13 cellular contexts compared by ENCODE assay signal in the genomic region with DNA sequence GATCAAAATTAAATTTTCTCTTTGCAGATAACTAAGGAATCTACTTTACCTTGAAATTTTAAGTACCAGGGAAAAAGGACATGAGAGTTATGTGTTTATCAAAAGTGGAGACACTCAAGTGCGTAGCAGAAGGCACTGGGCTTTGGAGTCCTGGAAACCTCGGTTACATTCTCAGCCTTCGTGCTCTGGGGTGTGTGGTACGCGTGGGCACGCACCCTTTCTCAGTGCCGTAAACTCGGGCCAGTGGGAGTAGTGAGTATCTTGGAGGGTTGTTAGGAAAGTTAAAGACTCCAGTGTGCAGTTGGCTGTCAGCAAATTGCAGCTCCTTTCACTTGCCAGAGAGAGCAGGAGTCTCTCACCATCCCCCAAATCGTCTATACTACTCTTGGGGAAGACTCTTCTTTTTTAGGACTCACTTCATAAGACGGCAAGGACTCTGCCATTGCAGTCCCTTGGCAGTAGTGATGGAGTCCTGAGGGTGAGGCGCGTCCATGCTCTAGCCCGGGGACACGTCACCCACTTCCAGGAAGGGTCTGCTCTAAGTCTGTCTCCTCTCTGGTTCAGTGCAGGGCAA.
DNase-seq lines count a peak whose midpoint lies in the region; ATAC-seq and TF ChIP-seq lines count a peak whose summit lies in the region.
"Had no signal": no experiment of that assay in that cellular context is flagged by ENCODE, and none has a peak within 500 bp of the region (broad histone marks: within the 10 kb centered on the region; RNA-seq: fewer than 3 reads in every experiment).

No MANE protein-coding gene starts in this region.

- no peaks in the 10 kb centered on the region for H3K27me3 ChIP-seq in BLaER1 treated with 17β-estradiol and CSF1 and Interleukin-3, amounts not matched to agents 10 nM and 100 nM
- H3K27me3 ChIP-seq in Loucy (ENCODE audit: insufficient read depth, low read length, poor library complexity, severe bottlenecking) = no peaks in the 10 kb centered on the region
- H3K27me3 ChIP-seq in mucosa of rectum (ENCODE audit: control insufficient read depth in 2 of 2, insufficient read depth in 2 of 2, low read length in 2 of 2) = no peaks in the 10 kb centered on the region

- peaks cover 0 to 35% (median 28%) of the 10 kb centered on the region in 10 experiments; a peak in 18 of 20 replicates for H3K4me1 ChIP-seq in BLaER1 treated with 17β-estradiol and CSF1 and Interleukin-3, amounts not matched to agents 10 nM and 100 nM
- peaks cover 36% of the 10 kb centered on the region for H3K4me1 ChIP-seq in Loucy (ENCODE audit: insufficient read depth, low read length, poor library complexity, severe bottlenecking)
- peaks cover 13 to 15% of the 10 kb centered on the region in 2 donors for H3K4me1 ChIP-seq in mucosa of rectum (ENCODE audit: control insufficient read depth in 2 of 2, insufficient read depth in 2 of 2, low read length in 2 of 2)

- H3K4me2 ChIP-seq in BLaER1 treated with 17β-estradiol and CSF1 and Interleukin-3, amounts not matched to agents 10 nM and 100 nM = peak overlapping the region in 9 of 11 experiments; percentile 37 to 69 (median 59); a peak in 14 of 22 replicates
- peak overlapping the region; percentile 50 for H3K4me2 ChIP-seq in Loucy (ENCODE audit: low read depth, low read length, poor library complexity, severe bottlenecking)

- no peaks in the 10 kb centered on the region for H3K9me3 ChIP-seq in BLaER1 treated with 17β-estradiol and CSF1 and Interleukin-3, amounts not matched to agents 10 nM and 100 nM (replicated peaks in 1 of 11)
- no peaks in the 10 kb centered on the region for H3K9me3 ChIP-seq in Loucy (ENCODE audit: insufficient read depth, low read depth, low read length)
- H3K9me3 ChIP-seq in mucosa of rectum (ENCODE audit: control insufficient read depth in 2 of 2, low read length in 2 of 2) = no peaks in the 10 kb centered on the region

- DNase-seq in chondrocyte (ENCODE audit: low spot score) (no peak), SHP77 treated with DMSO at 0.1 percent for 48 hours (lab: John Stamatoyannopoulos, UW) (no peak), AG08395 (ENCODE audit: low spot score) (no peak), NCI-H524 treated with DMSO at 0.1 percent for 48 hours (lab: John Stamatoyannopoulos, UW) (no peak), sciatic nerve (ENCODE audit: low spot score) (no peak)
- DNase-seq: activated CD4-positive, alpha-beta T cell treated with anti-CD3 and anti-CD28 coated beads, Interleukin-2, amount 50 U/mL, for 4 hours; substantia nigra; T-helper 17 cell had no signal

- H3K36me3 Mint-ChIP-seq in chondrocyte (ENCODE audit: low read depth) = peaks cover 3% of the 10 kb centered on the region

- H4K20me1 ChIP-seq in BLaER1 treated with 17β-estradiol and CSF1 and Interleukin-3, amounts not matched to agents 10 nM and 100 nM = peaks cover 0 to 85% (median 23%) of the 10 kb centered on the region in 11 experiments; a peak in 14 of 22 replicates
- H4K20me1 ChIP-seq in Loucy (ENCODE audit: insufficient read depth, low read length, poor library complexity, severe bottlenecking) = no peaks in the 10 kb centered on the region

- peak overlapping the region in 5 of 11 experiments; percentile 26 to 56 (median 46); a peak in 7 of 22 replicates for H3K27ac ChIP-seq in BLaER1 treated with 17β-estradiol and CSF1 and Interleukin-3, amounts not matched to agents 10 nM and 100 nM
- H3K27ac ChIP-seq in mucosa of rectum (ENCODE audit: low read depth in 2 of 2, low read length in 2 of 2) = peak overlapping the region; percentile 72 to 83
- H3K27ac ChIP-seq: C4-2B, coronary artery had no signal

- no peak overlapping the region for H3K4me3 ChIP-seq in BLaER1 treated with 17β-estradiol and CSF1 and Interleukin-3, amounts not matched to agents 10 nM and 100 nM
- H3K4me3 ChIP-seq in Loucy (ENCODE audit: low read length, poor library complexity, severe bottlenecking) = peak overlapping the region; percentile 3
- no peak overlapping the region for H3K4me3 ChIP-seq in mucosa of rectum (ENCODE audit: low read length in 2 of 2)
- H3K4me3 ChIP-seq: coronary artery had no signal

- peaks cover 30% of the 10 kb centered on the region for H3K4me1 Mint-ChIP-seq in chondrocyte (ENCODE audit: low read depth)

- H3K79me2 ChIP-seq in Loucy (ENCODE audit: insufficient read depth, low read length) = peaks cover 4% of the 10 kb centered on the region; the same call in 1 of the 2 replicates

- intact Hi-C loops in sciatic nerve (cut with DNase I) = loop anchor here (5.0 kb wide), 1 partner anchor 593 kb away; no protein-coding TSS in a partner anchor

- H3K9me2 ChIP-seq in Loucy (replicated peaks; ENCODE audit: low read depth, low read length) = no peaks in the 10 kb centered on the region

- H3F3A ChIP-seq in Loucy (ENCODE audit: low read depth) = no peaks in the 10 kb centered on the region

- H3K4me3 Mint-ChIP-seq in chondrocyte (ENCODE audit: unreplicated experiment) = no peak overlapping the region
- H3K4me3 Mint-ChIP-seq: T-helper 17 cell had no signal

- ATAC-seq in sciatic nerve = no peak
- ATAC-seq: T-helper 17 cell had no signal

- H3K9me3 Mint-ChIP-seq in chondrocyte (ENCODE audit: low read depth) = no peaks in the 10 kb centered on the region

- peak overlapping the region; percentile 45 for H3K27ac Mint-ChIP-seq in chondrocyte (ENCODE audit: unreplicated experiment)

- H3K9ac ChIP-seq in BLaER1 treated with 17β-estradiol and CSF1 and Interleukin-3, amounts not matched to agents 10 nM and 100 nM = peak overlapping the region in 1 of 11 experiments; percentile 29; a peak in 1 of 22 replicates
- H3K9ac ChIP-seq in Loucy (ENCODE audit: low read depth, low read length, poor library complexity, severe bottlenecking) = peak overlapping the region; percentile 7
- H3K9ac ChIP-seq in mucosa of rectum (ENCODE audit: low read depth in 1 of 2, low read length in 2 of 2) = no peak overlapping the region

- H3K27me3 Mint-ChIP-seq in chondrocyte (ENCODE audit: low read depth) = no peaks in the 10 kb centered on the region
- H3K27me3 Mint-ChIP-seq: T-helper 17 cell had no signal

- TF ChIP-seq CTCF in Loucy (conservative IDR thresholded peaks at IDR 0.05; ENCODE audit: low read length) (no peak), chondrocyte (IDR thresholded peaks at IDR 0.05) (no peak)

- no peak overlapping the region for H2AFZ ChIP-seq in Loucy (ENCODE audit: low read length)

- H3K36me3 ChIP-seq in BLaER1 treated with 17β-estradiol and CSF1 and Interleukin-3, amounts not matched to agents 10 nM and 100 nM = peaks cover 15 to 88% (median 32%) of the 10 kb centered on the region in 11 experiments
- H3K36me3 ChIP-seq in Loucy (ENCODE audit: insufficient read depth, low read length) (peaks cover 3% of the 10 kb centered on the region; the same call in 1 of the 2 replicates), mucosa of rectum (ENCODE audit: control insufficient read depth in 2 of 2, insufficient read depth in 2 of 2, low read length in 2 of 2) (peaks cover 0 to 7% of the 10 kb centered on the region in 2 donors)
